ENCODE assay signal across 16 cellular contexts in genomic region chr1:169160845-169161511, GRCh38. TPM values are rescaled to one million over a fixed set of nuclear protein-coding genes. Genes with fewer than 3 reads are reported as not detected.
DNase-seq lines count a peak whose midpoint lies in the region; ATAC-seq and TF ChIP-seq lines count a peak whose summit lies in the region.
"Had no signal": no experiment of that assay in that cellular context is flagged by ENCODE, and none has a peak within 500 bp of the region (broad histone marks: within the 10 kb centered on the region; RNA-seq: fewer than 3 reads in every experiment).

No MANE protein-coding gene starts in this region.

- TF ChIP-seq EP300 in sigmoid colon (IDR thresholded peaks at IDR 0.05) = peak; percentile 58 to 91 (median 86)

- DNase-seq in HFFc6 = peak; percentile 4
- DNase-seq in adrenal gland = peak; percentile 44 to 83 (median 71)
- peak in 1 of 2 donors; percentile 14 for DNase-seq in cardiac muscle cell (ENCODE audit: low read depth in 1 of 2, low spot score in 1 of 2)
- peak; percentile 78 for DNase-seq in sigmoid colon
- DNase-seq in activated gamma-delta T cell (lab: John Stamatoyannopoulos, UW) = no peak
- no peak for DNase-seq in endothelial cell (ENCODE audit: low spot score)
- DNase-seq in CD8-positive, alpha-beta memory T cell = no peak
- DNase-seq: activated CD4-positive, alpha-beta T cell treated with anti-CD3 and anti-CD28 coated beads for 4 hours; activated naive CD4-positive, alpha-beta T cell treated with anti-CD3 and anti-CD28 coated beads, Interleukin-2, amount 50 U/mL, for 16 hours; central memory CD4-positive, alpha-beta T cell; DMS153; NK-92 treated with Interleukin-12 subunit alpha and Interleukin-12 subunit beta, amount 100 ng/mL, for 24 hours; SIG-M5 had no signal

- WGBS in adrenal gland, 4 donors = 28 to 35% (median 30%) methylated on average over 3 of the region's 3 CpGs
- WGBS in sigmoid colon, 2 donors = 90 to 91% methylated on average over 3 of the region's 3 CpGs

- TF ChIP-seq CTCF in HFFc6 (IDR thresholded peaks at IDR 0.05) (no peak), adrenal gland (IDR thresholded peaks at IDR 0.05) (no peak), cardiac muscle cell (IDR thresholded peaks at IDR 0.05; ENCODE audit: low read depth, low read length) (no peak), sigmoid colon (IDR thresholded peaks at IDR 0.05) (no peak), endothelial cell (IDR thresholded peaks at IDR 0.05; ENCODE audit: unreplicated experiment) (no peak)

- CTCF ChIA-PET in CD8-positive, alpha-beta memory T cell (lab: Charles Lee) = no interaction called here

- H3K27ac ChIP-seq in adrenal gland (peak overlapping the region; percentile 52 to 79 (median 77)), cardiac muscle cell (peak overlapping the region; percentile 64), sigmoid colon (peak overlapping the region; percentile 70 to 82 (median 75))
- H3K27ac ChIP-seq in CD8-positive, alpha-beta memory T cell (ENCODE audit: low read depth, low read length) = no peak overlapping the region
- H3K27ac ChIP-seq: KMS-11 had no signal

- no peak overlapping the region for H3K4me3 Mint-ChIP-seq in HFFc6
- no peak overlapping the region for H3K4me3 Mint-ChIP-seq in endothelial cell (ENCODE audit: unreplicated experiment)
- H3K4me3 Mint-ChIP-seq in CD8-positive, alpha-beta memory T cell = no peak overlapping the region
- H3K4me3 Mint-ChIP-seq: stimulated activated naive CD8-positive, alpha-beta T cell treated with anti-CD3 and anti-CD28 coated beads, Interleukin-15, Interleukin-2, amounts not matched to agents 100 ng/mL and 50 ng/mL, for 24 hours had no signal

- no peaks in the 10 kb centered on the region for H3K9me3 Mint-ChIP-seq in HFFc6
- H3K9me3 Mint-ChIP-seq in endothelial cell (ENCODE audit: unreplicated experiment) = no peaks in the 10 kb centered on the region
- H3K9me3 Mint-ChIP-seq in CD8-positive, alpha-beta memory T cell = no peaks in the 10 kb centered on the region
- H3K9me3 Mint-ChIP-seq: stimulated activated naive CD8-positive, alpha-beta T cell treated with anti-CD3 and anti-CD28 coated beads, Interleukin-15, Interleukin-2, amounts not matched to agents 100 ng/mL and 50 ng/mL, for 24 hours had no signal

- H3K27me3 Mint-ChIP-seq in HFFc6 (ENCODE audit: insufficient read depth) = no peaks in the 10 kb centered on the region
- no peaks in the 10 kb centered on the region for H3K27me3 Mint-ChIP-seq in endothelial cell (ENCODE audit: unreplicated experiment)
- H3K27me3 Mint-ChIP-seq in CD8-positive, alpha-beta memory T cell = no peaks in the 10 kb centered on the region
- H3K27me3 Mint-ChIP-seq: stimulated activated naive CD8-positive, alpha-beta T cell treated with anti-CD3 and anti-CD28 coated beads, Interleukin-15, Interleukin-2, amounts not matched to agents 100 ng/mL and 50 ng/mL, for 24 hours had no signal

- H3K36me3 ChIP-seq in adrenal gland (replicated peaks in 1 of 2) = no peaks in the 10 kb centered on the region
- H3K36me3 ChIP-seq in cardiac muscle cell = no peaks in the 10 kb centered on the region
- no peaks in the 10 kb centered on the region for H3K36me3 ChIP-seq in sigmoid colon
- no peaks in the 10 kb centered on the region for H3K36me3 ChIP-seq in CD8-positive, alpha-beta memory T cell (ENCODE audit: insufficient read depth, low read length)

- intact Hi-C loops in adrenal gland (cut with DNase I) (no loop called here), sigmoid colon (cut with DNase I) (loop anchor here (1.0 to 5.0 kb wide), 2 partner anchors 46 to 55 kb away; partner anchors contain the start of gene ATP1B1)

- H3K4me1 ChIP-seq in adrenal gland (replicated peaks in 1 of 2) = peaks cover 17 to 20% of the 10 kb centered on the region in 2 donors
- H3K4me1 ChIP-seq in cardiac muscle cell (ENCODE audit: low read depth) = peaks cover 28% of the 10 kb centered on the region
- H3K4me1 ChIP-seq in sigmoid colon = peaks cover 0 to 45% (median 27%) of the 10 kb centered on the region in 4 donors
- H3K4me1 ChIP-seq in CD8-positive, alpha-beta memory T cell (ENCODE audit: insufficient read depth, low read length) = no peaks in the 10 kb centered on the region

- POLR2A ChIA-PET in CD8-positive, alpha-beta memory T cell (lab: Charles Lee) = no interaction called here

- H3K9me3 ChIP-seq in adrenal gland (replicated peaks in 1 of 3) = no peaks in the 10 kb centered on the region
- H3K9me3 ChIP-seq in cardiac muscle cell (ENCODE audit: low read depth) = no peaks in the 10 kb centered on the region
- no peaks in the 10 kb centered on the region for H3K9me3 ChIP-seq in sigmoid colon
- H3K9me3 ChIP-seq in CD8-positive, alpha-beta memory T cell (ENCODE audit: low read length) = no peaks in the 10 kb centered on the region

- no peak overlapping the region for H3K27ac Mint-ChIP-seq in HFFc6
- no peak overlapping the region for H3K27ac Mint-ChIP-seq in endothelial cell (ENCODE audit: unreplicated experiment)
- H3K27ac Mint-ChIP-seq in CD8-positive, alpha-beta memory T cell = no peak overlapping the region
- H3K27ac Mint-ChIP-seq: stimulated activated naive CD8-positive, alpha-beta T cell treated with anti-CD3 and anti-CD28 coated beads, Interleukin-15, Interleukin-2, amounts not matched to agents 100 ng/mL and 50 ng/mL, for 24 hours had no signal

- TF ChIP-seq POLR2A in adrenal gland (IDR thresholded peaks at IDR 0.05) (peak in 1 of 2 donors; percentile 13), sigmoid colon (IDR thresholded peaks at IDR 0.05) (no peak)

- H3K36me3 Mint-ChIP-seq in HFFc6 (ENCODE audit: low read depth) (no peaks in the 10 kb centered on the region), endothelial cell (ENCODE audit: low read depth, unreplicated experiment) (no peaks in the 10 kb centered on the region)
- peaks cover 0 to 6% (median 5%) of the 10 kb centered on the region in 3 donors for H3K36me3 Mint-ChIP-seq in CD8-positive, alpha-beta memory T cell

- H3K4me1 Mint-ChIP-seq in HFFc6 (ENCODE audit: low read depth) = peaks cover 9% of the 10 kb centered on the region
- no peaks in the 10 kb centered on the region for H3K4me1 Mint-ChIP-seq in endothelial cell (ENCODE audit: unreplicated experiment)
- H3K4me1 Mint-ChIP-seq in CD8-positive, alpha-beta memory T cell = no peaks in the 10 kb centered on the region

- H3K27me3 ChIP-seq in adrenal gland (no peaks in the 10 kb centered on the region), cardiac muscle cell (no peaks in the 10 kb centered on the region), sigmoid colon (no peaks in the 10 kb centered on the region)
- no peaks in the 10 kb centered on the region for H3K27me3 ChIP-seq in CD8-positive, alpha-beta memory T cell (ENCODE audit: insufficient read depth, low read length, poor library complexity, severe bottlenecking)

- H3K4me3 ChIP-seq in adrenal gland = no peak overlapping the region
- H3K4me3 ChIP-seq in cardiac muscle cell = no peak overlapping the region
- no peak overlapping the region for H3K4me3 ChIP-seq in sigmoid colon
- H3K4me3 ChIP-seq in CD8-positive, alpha-beta memory T cell (ENCODE audit: low read length) = no peak overlapping the region

- ATAC-seq in HG03378 (IDR thresholded peaks at IDR 0.05; ENCODE audit: unreplicated experiment) = no peak

RNA-seq across cellular contexts. Expression of gene ATP1B1, which starts 54.5 kb away (rescaled TPM):
- total RNA-seq in HFFc6 (2021; fragmentation: NEBNext Ultra II Directional; extraction: Animal tissue kit (Norgen Biotek cat#: 25700)) = 10 to 100 TPM; 30.6 to 48.5 (median 42.9) TPM
- 100 to 1,000 TPM in 7 of 8 donors, 10 to 100 TPM in 1; 97.8 to 187 (median 161) TPM for total RNA-seq in adrenal gland
- polyA plus RNA-seq in adrenal gland = 100 to 1,000 TPM in 1 of 3 donors, 10 to 100 TPM in 2; 85.7 to 122 (median 86.4) TPM
- 602 and 603 TPM in 2 replicates for total RNA-seq in cardiac muscle cell
- polyA plus RNA-seq in cardiac muscle cell = 220 and 285 TPM in 2 replicates
- total RNA-seq in sigmoid colon = 100 to 1,000 TPM in 3 of 4 donors, 10 to 100 TPM in 1; 92.4 to 118 (median 109) TPM
- 100 to 1,000 TPM in 1 of 3 donors, 10 to 100 TPM in 2; 54.7 to 259 (median 79.1) TPM for polyA plus RNA-seq in sigmoid colon
- 6.0 TPM for total RNA-seq in endothelial cell (ENCODE audit: unreplicated experiment)
- 1 to 10 TPM; 3.7 to 4.5 TPM for total RNA-seq in CD8-positive, alpha-beta memory T cell
- polyA plus RNA-seq in CD8-positive, alpha-beta memory T cell = 1.7 TPM

Comparison
In these comparisons a context has a peak if more than half of its experiments do, and no peak if none do; other contexts are left out.
1. DNase-seq: peak in HFFc6 (single experiment), adrenal gland (7 of 7) and sigmoid colon (single experiment); none in activated gamma-delta T cell (single experiment), endothelial cell (single experiment) and CD8-positive, alpha-beta memory T cell (0 of 5).